Comparison of ENCODE assay signal across 11 cellular contexts in the genomic region with DNA sequence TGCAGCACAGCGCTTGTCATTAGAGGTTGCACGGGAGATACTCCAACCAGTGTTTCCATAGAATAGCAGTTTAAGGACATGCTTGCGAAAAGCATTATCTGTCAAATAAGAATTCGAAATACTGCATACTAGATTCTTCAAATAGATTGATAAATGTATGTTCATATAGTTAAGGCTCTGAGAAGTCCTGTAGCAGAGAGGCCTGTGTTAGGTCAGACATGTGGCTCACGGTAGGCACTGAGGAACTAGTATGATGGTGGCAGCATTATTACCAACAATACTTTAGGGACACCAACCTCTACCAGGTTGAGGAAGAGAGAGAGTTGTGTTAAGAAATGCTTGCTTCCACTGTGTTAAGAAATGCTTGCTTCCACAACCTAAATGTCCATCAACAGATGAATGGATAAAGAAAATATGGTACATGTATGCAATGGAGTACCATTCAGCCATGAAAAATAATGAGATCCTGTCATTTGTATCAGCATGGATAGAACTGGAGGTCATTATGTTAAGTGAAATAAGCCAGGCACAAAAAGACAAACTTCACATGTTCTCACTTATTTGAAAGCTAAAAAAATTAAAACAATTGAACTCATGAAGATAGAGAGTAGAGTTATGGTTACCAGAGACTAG. TPM values are rescaled to one million over a fixed set of nuclear protein-coding genes. Genes with fewer than 3 reads are reported as not detected.
"Had no signal": no experiment of that assay in that cellular context is flagged by ENCODE, and none has a peak within 500 bp of the region (broad histone marks: within the 10 kb centered on the region; RNA-seq: fewer than 3 reads in every experiment).

No MANE protein-coding gene starts in this region.

- ATAC-seq: GM23338, HepG2 had no signal

- H3K27me3 Mint-ChIP-seq: IgD-negative memory B cell had no signal

- H3K4me3 ChIP-seq: GM23338 had no signal

- FAIRE-seq: H1, H54, HepG2 had no signal

- H3K4me1 Mint-ChIP-seq: GM23338, H9 had no signal

- H3K9me3 Mint-ChIP-seq: GM23338, H9, HFFc6, IgD-negative memory B cell had no signal

- H3K4me2 ChIP-seq: GM23338 had no signal

- H3K27ac Mint-ChIP-seq: GM23338, H9, HFFc6, IgD-negative memory B cell had no signal

- H3K27ac ChIP-seq: HL-60 had no signal

- DNase-seq: H9, HCEC 1CT, HFFc6, KG1 had no signal

- H3K4me3 Mint-ChIP-seq: GM23338, H9, HFFc6 had no signal

- H2AFZ ChIP-seq: GM23338 had no signal

RNA-seq across cellular contexts. Expression of gene CPNE9, which starts 39.4 kb away (rescaled TPM):
- total RNA-seq: HepG2, HFFc6, HT1080 had no signal
- polyA plus RNA-seq: IgD-negative memory B cell had no signal
